21 cellular contexts compared by ENCODE assay signal in the genomic region with DNA sequence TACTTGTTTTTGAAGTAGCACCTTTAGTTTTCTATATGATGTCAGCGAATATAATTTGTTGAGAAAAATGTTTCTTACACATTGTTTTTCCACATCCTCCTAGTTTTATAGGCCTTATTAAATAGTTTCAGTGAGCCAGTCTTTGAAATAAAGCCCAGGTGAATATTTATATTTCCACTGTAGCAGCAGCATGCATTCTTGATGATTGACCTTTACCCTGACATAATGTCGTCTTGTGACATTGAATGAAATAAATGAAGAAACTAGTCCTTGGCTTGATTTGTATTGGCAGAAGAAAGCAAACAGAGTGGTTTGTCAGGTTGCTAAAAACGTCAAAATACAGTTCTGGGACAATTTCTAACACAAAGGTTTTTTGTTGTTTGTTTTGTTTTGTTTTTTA.
"Had no signal": no experiment of that assay in that cellular context is flagged by ENCODE, and none has a peak within 500 bp of the region (broad histone marks: within the 10 kb centered on the region; RNA-seq: fewer than 3 reads in every experiment).

No MANE protein-coding gene starts in this region.

- FAIRE-seq: urothelium cell line had no signal

- H3K27ac ChIP-seq: adrenal gland, heart right ventricle, parathyroid adenoma, tibial artery had no signal

- H3K4me3 Mint-ChIP-seq: activated CD4-positive, alpha-beta T cell treated with anti-CD3 and anti-CD28 coated beads for 36 hours; activated naive CD4-positive, alpha-beta T cell treated with anti-CD3 and anti-CD28 coated beads, Interleukin-2, amount 50 U/mL, for 24 hours; dendritic cell treated with granulocyte-macrophage colony-stimulating factor and Interleukin-4, amounts not matched to agents 40 ng/mL and 50 ng/mL, for 4 days; naive thymus-derived CD4-positive, alpha-beta T cell had no signal

- H3K9me3 Mint-ChIP-seq: activated naive CD4-positive, alpha-beta T cell treated with anti-CD3 and anti-CD28 coated beads, Interleukin-2, amount 50 U/mL, for 24 hours; dendritic cell treated with granulocyte-macrophage colony-stimulating factor and Interleukin-4, amounts not matched to agents 40 ng/mL and 50 ng/mL, for 4 days; naive thymus-derived CD4-positive, alpha-beta T cell had no signal

- H3K36me3 Mint-ChIP-seq: naive thymus-derived CD4-positive, alpha-beta T cell had no signal

- H2AFZ ChIP-seq: parathyroid adenoma had no signal

- H3K27me3 Mint-ChIP-seq: activated CD4-positive, alpha-beta T cell treated with anti-CD3 and anti-CD28 coated beads for 36 hours; activated naive CD4-positive, alpha-beta T cell treated with anti-CD3 and anti-CD28 coated beads, Interleukin-2, amount 50 U/mL, for 24 hours; dendritic cell treated with granulocyte-macrophage colony-stimulating factor and Interleukin-4, amounts not matched to agents 40 ng/mL and 50 ng/mL, for 4 days had no signal

- H3K4me1 ChIP-seq: parathyroid adenoma had no signal

- H3K27me3 ChIP-seq: adrenal gland, esophagus squamous epithelium, heart right ventricle, tibial artery had no signal

- DNase-seq: activated CD4-positive, alpha-beta T cell treated with anti-CD3 and anti-CD28 coated beads for 36 hours; activated CD4-positive, alpha-beta T cell treated with anti-CD3 and anti-CD28 coated beads, Interleukin-2, amount 50 U/mL, for 48 hours; activated gamma-delta T cell; adrenal gland; effector memory CD4-positive, alpha-beta T cell; esophagus squamous epithelium; heart right ventricle; kidney glomerular epithelial cell; mesenchymal stem cell; mucosa of descending colon; naive thymus-derived CD4-positive, alpha-beta T cell; retina; stimulated activated CD4-positive, alpha-beta T cell treated with anti-CD3 and anti-CD28 coated beads, Interleukin-12 subunit alpha, Interleukin-12 subunit beta, amount 100 ng/mL, for 4 hours; stimulated activated CD4-positive, alpha-beta T cell treated with anti-CD3 and anti-CD28 coated beads, Interleukin-1b, Interleukin-23, amount 100 ng/mL, for 48 hours; stimulated activated CD8-positive, alpha-beta memory T cell treated with anti-CD3 and anti-CD28 coated beads, Interleukin-4, amount 100 ng/mL, for 48 hours; stimulated activated naive CD4-positive, alpha-beta T cell; tibial artery had no signal

- H3K27ac Mint-ChIP-seq: activated CD4-positive, alpha-beta T cell treated with anti-CD3 and anti-CD28 coated beads for 36 hours; activated naive CD4-positive, alpha-beta T cell treated with anti-CD3 and anti-CD28 coated beads, Interleukin-2, amount 50 U/mL, for 24 hours; dendritic cell treated with granulocyte-macrophage colony-stimulating factor and Interleukin-4, amounts not matched to agents 40 ng/mL and 50 ng/mL, for 4 days; naive thymus-derived CD4-positive, alpha-beta T cell had no signal

- H3K9me3 ChIP-seq: esophagus squamous epithelium, heart right ventricle, mucosa of descending colon, tibial artery had no signal

- H3K4me3 ChIP-seq: adrenal gland, esophagus squamous epithelium, heart right ventricle, mucosa of descending colon, tibial artery had no signal

- H3K36me3 ChIP-seq: adrenal gland, esophagus squamous epithelium, heart right ventricle, tibial artery had no signal

- ATAC-seq: activated CD4-positive, alpha-beta T cell treated with anti-CD3 and anti-CD28 coated beads for 36 hours; heart right ventricle; mucosa of descending colon; naive thymus-derived CD4-positive, alpha-beta T cell had no signal

- H3K4me1 Mint-ChIP-seq: activated naive CD4-positive, alpha-beta T cell treated with anti-CD3 and anti-CD28 coated beads, Interleukin-2, amount 50 U/mL, for 24 hours had no signal

- H3K9ac ChIP-seq: parathyroid adenoma had no signal
